1 cellular context compared by ENCODE assay signal in the genomic region with DNA sequence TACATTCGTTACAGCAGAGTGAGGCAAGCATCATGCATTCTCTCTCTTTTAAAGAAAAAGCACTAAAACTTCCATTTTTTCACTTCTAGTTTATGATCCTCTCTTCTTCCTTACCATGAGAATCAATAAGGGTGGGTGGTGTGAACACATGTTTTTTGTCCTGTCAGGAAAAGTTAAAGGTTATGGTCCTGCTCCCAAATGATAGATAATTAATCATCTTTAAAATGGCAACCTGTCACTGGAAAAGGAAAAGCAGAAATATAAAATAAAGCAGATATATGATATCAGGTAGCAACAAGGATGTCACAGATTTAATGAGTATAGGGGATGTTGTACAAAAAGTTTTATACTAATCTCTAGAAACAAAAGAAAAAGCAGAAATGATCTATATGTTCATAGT.
TF ChIP-seq lines count a peak whose summit lies in the region.

No MANE protein-coding gene starts in this region.

TF ChIP-seq in GM23338, 12 proteins besides CTCF, POLR2A, EP300 and RAD21:
- TF ChIP-seq, protein P1, sequence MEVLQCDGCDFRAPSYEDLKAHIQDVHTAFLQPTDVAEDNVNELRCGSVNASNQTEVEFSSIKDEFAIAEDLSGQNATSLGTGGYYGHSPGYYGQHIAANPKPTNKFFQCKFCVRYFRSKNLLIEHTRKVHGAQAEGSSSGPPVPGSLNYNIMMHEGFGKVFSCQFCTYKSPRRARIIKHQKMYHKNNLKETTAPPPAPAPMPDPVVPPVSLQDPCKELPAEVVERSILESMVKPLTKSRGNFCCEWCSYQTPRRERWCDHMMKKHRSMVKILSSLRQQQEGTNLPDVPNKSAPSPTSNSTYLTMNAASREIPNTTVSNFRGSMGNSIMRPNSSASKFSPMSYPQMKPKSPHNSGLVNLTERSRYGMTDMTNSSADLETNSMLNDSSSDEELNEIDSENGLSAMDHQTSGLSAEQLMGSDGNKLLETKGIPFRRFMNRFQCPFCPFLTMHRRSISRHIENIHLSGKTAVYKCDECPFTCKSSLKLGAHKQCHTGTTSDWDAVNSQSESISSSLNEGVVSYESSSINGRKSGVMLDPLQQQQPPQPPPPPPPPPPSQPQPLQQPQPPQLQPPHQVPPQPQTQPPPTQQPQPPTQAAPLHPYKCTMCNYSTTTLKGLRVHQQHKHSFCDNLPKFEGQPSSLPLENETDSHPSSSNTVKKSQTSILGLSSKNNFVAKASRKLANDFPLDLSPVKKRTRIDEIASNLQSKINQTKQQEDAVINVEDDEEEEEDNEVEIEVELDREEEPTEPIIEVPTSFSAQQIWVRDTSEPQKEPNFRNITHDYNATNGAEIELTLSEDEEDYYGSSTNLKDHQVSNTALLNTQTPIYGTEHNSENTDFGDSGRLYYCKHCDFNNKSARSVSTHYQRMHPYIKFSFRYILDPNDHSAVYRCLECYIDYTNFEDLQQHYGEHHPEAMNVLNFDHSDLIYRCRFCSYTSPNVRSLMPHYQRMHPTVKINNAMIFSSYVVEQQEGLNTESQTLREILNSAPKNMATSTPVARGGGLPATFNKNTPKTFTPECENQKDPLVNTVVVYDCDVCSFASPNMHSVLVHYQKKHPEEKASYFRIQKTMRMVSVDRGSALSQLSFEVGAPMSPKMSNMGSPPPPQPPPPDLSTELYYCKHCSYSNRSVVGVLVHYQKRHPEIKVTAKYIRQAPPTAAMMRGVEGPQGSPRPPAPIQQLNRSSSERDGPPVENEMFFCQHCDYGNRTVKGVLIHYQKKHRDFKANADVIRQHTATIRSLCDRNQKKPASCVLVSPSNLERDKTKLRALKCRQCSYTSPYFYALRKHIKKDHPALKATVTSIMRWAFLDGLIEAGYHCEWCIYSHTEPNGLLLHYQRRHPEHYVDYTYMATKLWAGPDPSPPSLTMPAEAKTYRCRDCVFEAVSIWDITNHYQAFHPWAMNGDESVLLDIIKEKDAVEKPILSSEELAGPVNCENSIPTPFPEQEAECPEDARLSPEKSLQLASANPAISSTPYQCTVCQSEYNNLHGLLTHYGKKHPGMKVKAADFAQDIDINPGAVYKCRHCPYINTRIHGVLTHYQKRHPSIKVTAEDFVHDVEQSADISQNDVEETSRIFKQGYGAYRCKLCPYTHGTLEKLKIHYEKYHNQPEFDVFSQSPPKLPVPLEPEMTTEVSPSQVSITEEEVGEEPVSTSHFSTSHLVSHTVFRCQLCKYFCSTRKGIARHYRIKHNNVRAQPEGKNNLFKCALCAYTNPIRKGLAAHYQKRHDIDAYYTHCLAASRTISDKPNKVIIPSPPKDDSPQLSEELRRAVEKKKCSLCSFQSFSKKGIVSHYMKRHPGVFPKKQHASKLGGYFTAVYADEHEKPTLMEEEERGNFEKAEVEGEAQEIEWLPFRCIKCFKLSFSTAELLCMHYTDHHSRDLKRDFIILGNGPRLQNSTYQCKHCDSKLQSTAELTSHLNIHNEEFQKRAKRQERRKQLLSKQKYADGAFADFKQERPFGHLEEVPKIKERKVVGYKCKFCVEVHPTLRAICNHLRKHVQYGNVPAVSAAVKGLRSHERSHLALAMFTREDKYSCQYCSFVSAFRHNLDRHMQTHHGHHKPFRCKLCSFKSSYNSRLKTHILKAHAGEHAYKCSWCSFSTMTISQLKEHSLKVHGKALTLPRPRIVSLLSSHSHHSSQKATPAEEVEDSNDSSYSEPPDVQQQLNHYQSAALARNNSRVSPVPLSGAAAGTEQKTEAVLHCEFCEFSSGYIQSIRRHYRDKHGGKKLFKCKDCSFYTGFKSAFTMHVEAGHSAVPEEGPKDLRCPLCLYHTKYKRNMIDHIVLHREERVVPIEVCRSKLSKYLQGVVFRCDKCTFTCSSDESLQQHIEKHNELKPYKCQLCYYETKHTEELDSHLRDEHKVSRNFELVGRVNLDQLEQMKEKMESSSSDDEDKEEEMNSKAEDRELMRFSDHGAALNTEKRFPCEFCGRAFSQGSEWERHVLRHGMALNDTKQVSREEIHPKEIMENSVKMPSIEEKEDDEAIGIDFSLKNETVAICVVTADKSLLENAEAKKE (CRISPR knock-in tag; IDR thresholded peaks at IDR 0.05) = no peak
- TF ChIP-seq EZH2phosphoT487 (IDR thresholded peaks at IDR 0.05; ENCODE audit: unreplicated experiment) = no peak
- TF ChIP-seq CREB1 (CRISPR knock-in tag; IDR thresholded peaks at IDR 0.05; ENCODE audit: low read depth) = no peak
- TF ChIP-seq STAT1 (IDR thresholded peaks at IDR 0.05; ENCODE audit: unreplicated experiment) = no peak
- no peak for TF ChIP-seq ZNF114 (CRISPR knock-in tag; IDR thresholded peaks at IDR 0.05)
- no peak for TF ChIP-seq POLR2AphosphoS5 (IDR thresholded peaks at IDR 0.05; ENCODE audit: low read depth)
- TF ChIP-seq, protein P2, sequence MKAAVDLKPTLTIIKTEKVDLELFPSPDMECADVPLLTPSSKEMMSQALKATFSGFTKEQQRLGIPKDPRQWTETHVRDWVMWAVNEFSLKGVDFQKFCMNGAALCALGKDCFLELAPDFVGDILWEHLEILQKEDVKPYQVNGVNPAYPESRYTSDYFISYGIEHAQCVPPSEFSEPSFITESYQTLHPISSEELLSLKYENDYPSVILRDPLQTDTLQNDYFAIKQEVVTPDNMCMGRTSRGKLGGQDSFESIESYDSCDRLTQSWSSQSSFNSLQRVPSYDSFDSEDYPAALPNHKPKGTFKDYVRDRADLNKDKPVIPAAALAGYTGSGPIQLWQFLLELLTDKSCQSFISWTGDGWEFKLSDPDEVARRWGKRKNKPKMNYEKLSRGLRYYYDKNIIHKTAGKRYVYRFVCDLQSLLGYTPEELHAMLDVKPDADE (IDR thresholded peaks at IDR 0.05) = no peak
- no peak for TF ChIP-seq ZNF331 (CRISPR knock-in tag; IDR thresholded peaks at IDR 0.05; ENCODE audit: low read depth)
- no peak for TF ChIP-seq EZH2 (IDR thresholded peaks at IDR 0.05; ENCODE audit: low read depth, unreplicated experiment)
- TF ChIP-seq, protein P3, sequence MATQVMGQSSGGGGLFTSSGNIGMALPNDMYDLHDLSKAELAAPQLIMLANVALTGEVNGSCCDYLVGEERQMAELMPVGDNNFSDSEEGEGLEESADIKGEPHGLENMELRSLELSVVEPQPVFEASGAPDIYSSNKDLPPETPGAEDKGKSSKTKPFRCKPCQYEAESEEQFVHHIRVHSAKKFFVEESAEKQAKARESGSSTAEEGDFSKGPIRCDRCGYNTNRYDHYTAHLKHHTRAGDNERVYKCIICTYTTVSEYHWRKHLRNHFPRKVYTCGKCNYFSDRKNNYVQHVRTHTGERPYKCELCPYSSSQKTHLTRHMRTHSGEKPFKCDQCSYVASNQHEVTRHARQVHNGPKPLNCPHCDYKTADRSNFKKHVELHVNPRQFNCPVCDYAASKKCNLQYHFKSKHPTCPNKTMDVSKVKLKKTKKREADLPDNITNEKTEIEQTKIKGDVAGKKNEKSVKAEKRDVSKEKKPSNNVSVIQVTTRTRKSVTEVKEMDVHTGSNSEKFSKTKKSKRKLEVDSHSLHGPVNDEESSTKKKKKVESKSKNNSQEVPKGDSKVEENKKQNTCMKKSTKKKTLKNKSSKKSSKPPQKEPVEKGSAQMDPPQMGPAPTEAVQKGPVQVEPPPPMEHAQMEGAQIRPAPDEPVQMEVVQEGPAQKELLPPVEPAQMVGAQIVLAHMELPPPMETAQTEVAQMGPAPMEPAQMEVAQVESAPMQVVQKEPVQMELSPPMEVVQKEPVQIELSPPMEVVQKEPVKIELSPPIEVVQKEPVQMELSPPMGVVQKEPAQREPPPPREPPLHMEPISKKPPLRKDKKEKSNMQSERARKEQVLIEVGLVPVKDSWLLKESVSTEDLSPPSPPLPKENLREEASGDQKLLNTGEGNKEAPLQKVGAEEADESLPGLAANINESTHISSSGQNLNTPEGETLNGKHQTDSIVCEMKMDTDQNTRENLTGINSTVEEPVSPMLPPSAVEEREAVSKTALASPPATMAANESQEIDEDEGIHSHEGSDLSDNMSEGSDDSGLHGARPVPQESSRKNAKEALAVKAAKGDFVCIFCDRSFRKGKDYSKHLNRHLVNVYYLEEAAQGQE (IDR thresholded peaks at IDR 0.05; ENCODE audit: unreplicated experiment) = no peak
- no peak for TF ChIP-seq JUNB (IDR thresholded peaks at IDR 0.05; ENCODE audit: unreplicated experiment)
- TF ChIP-seq NANOG (IDR thresholded peaks at IDR 0.05; ENCODE audit: borderline replicate concordance) = no peak
TF ChIP-seq in GM23338: peak in this region for 0.
